ENCODE assay signal across 1 cellular context in genomic region chr5:181052526-181052927, GRCh38.
TF ChIP-seq lines count a peak whose summit lies in the region.

No MANE protein-coding gene starts in this region.

TF ChIP-seq in K562, 482 proteins besides CTCF, POLR2A, EP300 and RAD21 (continued from another document and continues in another):
- TF ChIP-seq HOMEZ (CRISPR knock-in tag; IDR thresholded peaks at IDR 0.05) = 0 out of 2 replicates have a peak, but pooled peaks have one; percentile 15
- TF ChIP-seq ZNF431 (CRISPR knock-in tag; IDR thresholded peaks at IDR 0.05) = no peak
- peak; percentile 91 for TF ChIP-seq ZSCAN29 (IDR thresholded peaks at IDR 0.05)
- TF ChIP-seq HDAC8 (tag; IDR thresholded peaks at IDR 0.05) = 0 out of 2 replicates have a peak, but pooled peaks have one; percentile 35
- TF ChIP-seq ZNF76 (CRISPR knock-in tag; IDR thresholded peaks at IDR 0.05; ENCODE audit: borderline replicate concordance) = peak; percentile 88
- peak; percentile 45 to 86; a peak in 3 of 4 replicates for TF ChIP-seq MNT (conservative IDR thresholded peaks at IDR 0.05)
- TF ChIP-seq TBP (optimal IDR thresholded peaks at IDR 0.05; ENCODE audit: low read depth, low read length) = peak; percentile 15
- 0 out of 2 replicates have a peak, but pooled peaks have one; percentile 39 for TF ChIP-seq RB1 (IDR thresholded peaks at IDR 0.05; ENCODE audit: low read depth)
- TF ChIP-seq TOE1 (IDR thresholded peaks at IDR 0.05; ENCODE audit: borderline replicate concordance) = no peak
- 0 out of 2 replicates have a peak, but pooled peaks have one; percentile 27 for TF ChIP-seq TOE1 (CRISPR knock-in tag; IDR thresholded peaks at IDR 0.05; ENCODE audit: borderline replicate concordance, low read depth)
- TF ChIP-seq ILK (tag; IDR thresholded peaks at IDR 0.05; ENCODE audit: borderline replicate concordance, low read depth) = no peak
- peak; percentile 91 for TF ChIP-seq DMBX1 (CRISPR knock-in tag; IDR thresholded peaks at IDR 0.05; ENCODE audit: borderline replicate concordance)
- peak; percentile 84 for TF ChIP-seq FOXP1 (CRISPR knock-in tag; IDR thresholded peaks at IDR 0.05)
- peak in 1 of 2 experiments; percentile 51; a peak in 2 of 4 replicates for TF ChIP-seq NRF1 (conservative IDR thresholded peaks at IDR 0.05 in 1 of 2, IDR thresholded peaks at IDR 0.05 in 1 of 2)
- TF ChIP-seq HMGN3 (IDR thresholded peaks at IDR 0.05; ENCODE audit: borderline replicate concordance, extremely low read depth, insufficient read length, low read depth, low read length) = peak; percentile 35
- no peak for TF ChIP-seq U2AF2 (optimal IDR thresholded peaks at IDR 0.05; ENCODE audit: low read depth, low read length)
- TF ChIP-seq, protein P1, sequence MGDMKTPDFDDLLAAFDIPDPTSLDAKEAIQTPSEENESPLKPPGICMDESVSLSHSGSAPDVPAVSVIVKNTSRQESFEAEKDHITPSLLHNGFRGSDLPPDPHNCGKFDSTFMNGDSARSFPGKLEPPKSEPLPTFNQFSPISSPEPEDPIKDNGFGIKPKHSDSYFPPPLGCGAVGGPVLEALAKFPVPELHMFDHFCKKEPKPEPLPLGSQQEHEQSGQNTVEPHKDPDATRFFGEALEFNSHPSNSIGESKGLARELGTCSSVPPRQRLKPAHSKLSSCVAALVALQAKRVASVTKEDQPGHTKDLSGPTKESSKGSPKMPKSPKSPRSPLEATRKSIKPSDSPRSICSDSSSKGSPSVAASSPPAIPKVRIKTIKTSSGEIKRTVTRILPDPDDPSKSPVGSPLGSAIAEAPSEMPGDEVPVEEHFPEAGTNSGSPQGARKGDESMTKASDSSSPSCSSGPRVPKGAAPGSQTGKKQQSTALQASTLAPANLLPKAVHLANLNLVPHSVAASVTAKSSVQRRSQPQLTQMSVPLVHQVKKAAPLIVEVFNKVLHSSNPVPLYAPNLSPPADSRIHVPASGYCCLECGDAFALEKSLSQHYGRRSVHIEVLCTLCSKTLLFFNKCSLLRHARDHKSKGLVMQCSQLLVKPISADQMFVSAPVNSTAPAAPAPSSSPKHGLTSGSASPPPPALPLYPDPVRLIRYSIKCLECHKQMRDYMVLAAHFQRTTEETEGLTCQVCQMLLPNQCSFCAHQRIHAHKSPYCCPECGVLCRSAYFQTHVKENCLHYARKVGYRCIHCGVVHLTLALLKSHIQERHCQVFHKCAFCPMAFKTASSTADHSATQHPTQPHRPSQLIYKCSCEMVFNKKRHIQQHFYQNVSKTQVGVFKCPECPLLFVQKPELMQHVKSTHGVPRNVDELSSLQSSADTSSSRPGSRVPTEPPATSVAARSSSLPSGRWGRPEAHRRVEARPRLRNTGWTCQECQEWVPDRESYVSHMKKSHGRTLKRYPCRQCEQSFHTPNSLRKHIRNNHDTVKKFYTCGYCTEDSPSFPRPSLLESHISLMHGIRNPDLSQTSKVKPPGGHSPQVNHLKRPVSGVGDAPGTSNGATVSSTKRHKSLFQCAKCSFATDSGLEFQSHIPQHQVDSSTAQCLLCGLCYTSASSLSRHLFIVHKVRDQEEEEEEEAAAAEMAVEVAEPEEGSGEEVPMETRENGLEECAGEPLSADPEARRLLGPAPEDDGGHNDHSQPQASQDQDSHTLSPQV (IDR thresholded peaks at IDR 0.05) = peak; percentile 96
- peak; percentile 100 for TF ChIP-seq L3MBTL2 (IDR thresholded peaks at IDR 0.05)
- 0 out of 2 replicates have a peak, but pooled peaks have one; percentile 63 for TF ChIP-seq KDM2B (CRISPR knock-in tag; IDR thresholded peaks at IDR 0.05)
- peak; percentile 57 for TF ChIP-seq USF2 (CRISPR knock-in tag; IDR thresholded peaks at IDR 0.05)
- 0 out of 2 replicates have a peak, but pooled peaks have one; percentile 23 for TF ChIP-seq POLR2AphosphoS5 (IDR thresholded peaks at IDR 0.05; ENCODE audit: control insufficient read depth, insufficient read depth, low read depth, low read length)
- peak; percentile 54 for TF ChIP-seq ETV1 (tag; conservative IDR thresholded peaks at IDR 0.05; ENCODE audit: low read depth)
- TF ChIP-seq MAFG (tag; conservative IDR thresholded peaks at IDR 0.05) = no peak
- peak; percentile 31; the same call in 1 of the 2 replicates for TF ChIP-seq ZNF830 (CRISPR knock-in tag; IDR thresholded peaks at IDR 0.05)
- TF ChIP-seq ZNF263 (CRISPR knock-in tag; IDR thresholded peaks at IDR 0.05; ENCODE audit: borderline replicate concordance) = peak; percentile 89
- no peak for TF ChIP-seq CHD4 (IDR thresholded peaks at IDR 0.05; ENCODE audit: insufficient read depth, insufficient replicate concordance, low read depth, low read length, poor library complexity, severe bottlenecking)
- TF ChIP-seq ZNF184 (CRISPR knock-in tag; IDR thresholded peaks at IDR 0.05) = no peak
- TF ChIP-seq MECOM (CRISPR knock-in tag; IDR thresholded peaks at IDR 0.05) = peak; percentile 42; the same call in 1 of the 2 replicates
- TF ChIP-seq RBFOX2 (IDR thresholded peaks at IDR 0.05; ENCODE audit: low read depth, low read length) = peak; percentile 78
- peak; percentile 93; the same call in 1 of the 2 replicates for TF ChIP-seq ZNF175 (CRISPR knock-in tag; IDR thresholded peaks at IDR 0.05; ENCODE audit: low read depth)
- TF ChIP-seq OTX1 (CRISPR knock-in tag; IDR thresholded peaks at IDR 0.05) = peak; percentile 69; the same call in 1 of the 2 replicates
- no peak for TF ChIP-seq ZFP36 (IDR thresholded peaks at IDR 0.05; ENCODE audit: low read depth, low read length, partially characterized antibody)
- peak; percentile 81 for TF ChIP-seq POLR2G (IDR thresholded peaks at IDR 0.05; ENCODE audit: low read depth, low read length)
- no peak for TF ChIP-seq RUNX1 (IDR thresholded peaks at IDR 0.05; ENCODE audit: low read depth)
- no peak for TF ChIP-seq TEAD4 (IDR thresholded peaks at IDR 0.05; ENCODE audit: low read length)
- TF ChIP-seq TEAD4 (CRISPR knock-in tag; IDR thresholded peaks at IDR 0.05; ENCODE audit: borderline replicate concordance) = 0 out of 2 replicates have a peak, but pooled peaks have one; percentile 44
- peak; percentile 77 for TF ChIP-seq USF1 (CRISPR knock-in tag; IDR thresholded peaks at IDR 0.05)
- peak; percentile 93; the same call in 1 of the 2 replicates for TF ChIP-seq ZBTB1 (CRISPR knock-in tag; IDR thresholded peaks at IDR 0.05; ENCODE audit: borderline replicate concordance, low read depth)
- 0 out of 2 replicates have a peak, but pooled peaks have one; percentile 72 for TF ChIP-seq ZNF133 (CRISPR knock-in tag; IDR thresholded peaks at IDR 0.05)
- TF ChIP-seq ZFX (CRISPR knock-in tag; IDR thresholded peaks at IDR 0.05) = peak; percentile 67
- no peak for TF ChIP-seq ZNF121 (CRISPR knock-in tag; conservative IDR thresholded peaks at IDR 0.05)
- no peak for TF ChIP-seq KDM5B (IDR thresholded peaks at IDR 0.05; ENCODE audit: insufficient replicate concordance, low read depth, low read length)
- TF ChIP-seq PHF21A (IDR thresholded peaks at IDR 0.05; ENCODE audit: borderline replicate concordance, low read depth) = no peak
- TF ChIP-seq, protein P2, sequence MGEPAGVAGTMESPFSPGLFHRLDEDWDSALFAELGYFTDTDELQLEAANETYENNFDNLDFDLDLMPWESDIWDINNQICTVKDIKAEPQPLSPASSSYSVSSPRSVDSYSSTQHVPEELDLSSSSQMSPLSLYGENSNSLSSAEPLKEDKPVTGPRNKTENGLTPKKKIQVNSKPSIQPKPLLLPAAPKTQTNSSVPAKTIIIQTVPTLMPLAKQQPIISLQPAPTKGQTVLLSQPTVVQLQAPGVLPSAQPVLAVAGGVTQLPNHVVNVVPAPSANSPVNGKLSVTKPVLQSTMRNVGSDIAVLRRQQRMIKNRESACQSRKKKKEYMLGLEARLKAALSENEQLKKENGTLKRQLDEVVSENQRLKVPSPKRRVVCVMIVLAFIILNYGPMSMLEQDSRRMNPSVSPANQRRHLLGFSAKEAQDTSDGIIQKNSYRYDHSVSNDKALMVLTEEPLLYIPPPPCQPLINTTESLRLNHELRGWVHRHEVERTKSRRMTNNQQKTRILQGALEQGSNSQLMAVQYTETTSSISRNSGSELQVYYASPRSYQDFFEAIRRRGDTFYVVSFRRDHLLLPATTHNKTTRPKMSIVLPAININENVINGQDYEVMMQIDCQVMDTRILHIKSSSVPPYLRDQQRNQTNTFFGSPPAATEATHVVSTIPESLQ (CRISPR knock-in tag; IDR thresholded peaks at IDR 0.05) = peak; percentile 63; the same call in 1 of the 2 replicates
- TF ChIP-seq, protein P3, sequence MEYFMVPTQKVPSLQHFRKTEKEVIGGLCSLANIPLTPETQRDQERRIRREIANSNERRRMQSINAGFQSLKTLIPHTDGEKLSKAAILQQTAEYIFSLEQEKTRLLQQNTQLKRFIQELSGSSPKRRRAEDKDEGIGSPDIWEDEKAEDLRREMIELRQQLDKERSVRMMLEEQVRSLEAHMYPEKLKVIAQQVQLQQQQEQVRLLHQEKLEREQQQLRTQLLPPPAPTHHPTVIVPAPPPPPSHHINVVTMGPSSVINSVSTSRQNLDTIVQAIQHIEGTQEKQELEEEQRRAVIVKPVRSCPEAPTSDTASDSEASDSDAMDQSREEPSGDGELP (CRISPR knock-in tag; IDR thresholded peaks at IDR 0.05; ENCODE audit: borderline replicate concordance) = peak; percentile 67
- 0 out of 2 replicates have a peak, but pooled peaks have one; percentile 53 for TF ChIP-seq TGIF2 (CRISPR knock-in tag; IDR thresholded peaks at IDR 0.05)
- TF ChIP-seq, protein P4, sequence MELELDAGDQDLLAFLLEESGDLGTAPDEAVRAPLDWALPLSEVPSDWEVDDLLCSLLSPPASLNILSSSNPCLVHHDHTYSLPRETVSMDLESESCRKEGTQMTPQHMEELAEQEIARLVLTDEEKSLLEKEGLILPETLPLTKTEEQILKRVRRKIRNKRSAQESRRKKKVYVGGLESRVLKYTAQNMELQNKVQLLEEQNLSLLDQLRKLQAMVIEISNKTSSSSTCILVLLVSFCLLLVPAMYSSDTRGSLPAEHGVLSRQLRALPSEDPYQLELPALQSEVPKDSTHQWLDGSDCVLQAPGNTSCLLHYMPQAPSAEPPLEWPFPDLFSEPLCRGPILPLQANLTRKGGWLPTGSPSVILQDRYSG (tag; conservative IDR thresholded peaks at IDR 0.05; ENCODE audit: low read depth) = 0 out of 2 replicates have a peak, but pooled peaks have one; percentile 30
- TF ChIP-seq, protein P5, sequence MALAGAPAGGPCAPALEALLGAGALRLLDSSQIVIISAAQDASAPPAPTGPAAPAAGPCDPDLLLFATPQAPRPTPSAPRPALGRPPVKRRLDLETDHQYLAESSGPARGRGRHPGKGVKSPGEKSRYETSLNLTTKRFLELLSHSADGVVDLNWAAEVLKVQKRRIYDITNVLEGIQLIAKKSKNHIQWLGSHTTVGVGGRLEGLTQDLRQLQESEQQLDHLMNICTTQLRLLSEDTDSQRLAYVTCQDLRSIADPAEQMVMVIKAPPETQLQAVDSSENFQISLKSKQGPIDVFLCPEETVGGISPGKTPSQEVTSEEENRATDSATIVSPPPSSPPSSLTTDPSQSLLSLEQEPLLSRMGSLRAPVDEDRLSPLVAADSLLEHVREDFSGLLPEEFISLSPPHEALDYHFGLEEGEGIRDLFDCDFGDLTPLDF (CRISPR knock-in tag; IDR thresholded peaks at IDR 0.05) = peak; percentile 47; the same call in 1 of the 2 replicates
- TF ChIP-seq RAD51 (IDR thresholded peaks at IDR 0.05; ENCODE audit: borderline replicate concordance, low read depth) = peak; percentile 11; the same call in 1 of the 2 replicates
- TF ChIP-seq EP400 (IDR thresholded peaks at IDR 0.05) = peak; percentile 58; the same call in 1 of the 2 replicates
- no peak for TF ChIP-seq CC2D1A (IDR thresholded peaks at IDR 0.05)
- TF ChIP-seq ZBTB7A (IDR thresholded peaks at IDR 0.05; ENCODE audit: borderline replicate concordance, control insufficient read depth, low read depth, low read length) = peak; percentile 93; the same call in 1 of the 2 replicates
- peak; percentile 68 for TF ChIP-seq GABPA (tag; conservative IDR thresholded peaks at IDR 0.05; ENCODE audit: low read depth)
- TF ChIP-seq, protein P6, sequence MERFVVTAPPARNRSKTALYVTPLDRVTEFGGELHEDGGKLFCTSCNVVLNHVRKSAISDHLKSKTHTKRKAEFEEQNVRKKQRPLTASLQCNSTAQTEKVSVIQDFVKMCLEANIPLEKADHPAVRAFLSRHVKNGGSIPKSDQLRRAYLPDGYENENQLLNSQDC (CRISPR knock-in tag; IDR thresholded peaks at IDR 0.05) = no peak
